In genomic region chr3:38650248-38650940, GRCh38 we compare ENCODE assay signal across 12 cellular contexts. TPM values are rescaled to one million over a fixed set of nuclear protein-coding genes. Genes with fewer than 3 reads are reported as not detected.
DNase-seq lines count a peak whose midpoint lies in the region; ATAC-seq and TF ChIP-seq lines count a peak whose summit lies in the region.
"Had no signal": no experiment of that assay in that cellular context is flagged by ENCODE, and none has a peak within 500 bp of the region (broad histone marks: within the 10 kb centered on the region; RNA-seq: fewer than 3 reads in every experiment).

No MANE protein-coding gene starts in this region.

- TF ChIP-seq CTCF in activated CD8-positive, alpha-beta T cell treated with anti-CD3 and anti-CD28 coated beads for 36 hours (IDR thresholded peaks at IDR 0.05) = no peak
- TF ChIP-seq CTCF in OCI-LY1 (IDR thresholded peaks at IDR 0.05; ENCODE audit: low read length) (no peak), hepatocyte (IDR thresholded peaks at IDR 0.05; ENCODE audit: poor library complexity) (no peak), stomach (IDR thresholded peaks at IDR 0.05) (no peak), CD14-positive monocyte (IDR thresholded peaks at IDR 0.05) (no peak)

- H3K79me2 ChIP-seq in OCI-LY1 (ENCODE audit: insufficient read depth, low read length) (no peaks in the 10 kb centered on the region), hepatocyte (no peaks in the 10 kb centered on the region)

- no peaks in the 10 kb centered on the region for H3K27me3 ChIP-seq in OCI-LY1 (ENCODE audit: insufficient read depth, low read length)
- H3K27me3 ChIP-seq in hepatocyte = peaks cover 48% of the 10 kb centered on the region
- H3K27me3 ChIP-seq in stomach = peaks cover 0 to 86% (median 32%) of the 10 kb centered on the region in 3 donors

- ATAC-seq in activated CD8-positive, alpha-beta T cell treated with anti-CD3 and anti-CD28 coated beads, Interleukin-2, amount 10 ng/mL, durations not matched to agents 7 days and 5 days = no peak
- no peak for ATAC-seq in activated CD8-positive, alpha-beta T cell treated with anti-CD3 and anti-CD28 coated beads for 36 hours
- ATAC-seq in GM21717 (IDR thresholded peaks at IDR 0.05; ENCODE audit: unreplicated experiment) (no peak), GM18519 (IDR thresholded peaks at IDR 0.05; ENCODE audit: low FRiP score, unreplicated experiment) (no peak)

- H3K36me3 Mint-ChIP-seq in activated CD8-positive, alpha-beta T cell treated with anti-CD3 and anti-CD28 coated beads, Interleukin-2, amount 10 ng/mL, durations not matched to agents 7 days and 5 days (ENCODE audit: low read depth) = no peaks in the 10 kb centered on the region
- no peaks in the 10 kb centered on the region for H3K36me3 Mint-ChIP-seq in activated CD8-positive, alpha-beta T cell treated with anti-CD3 and anti-CD28 coated beads for 36 hours (ENCODE audit: low read depth)
- H3K36me3 Mint-ChIP-seq in CD14-positive monocyte = peaks cover 0 to 2% of the 10 kb centered on the region in 2 donors
- H3K36me3 Mint-ChIP-seq: activated naive CD8-positive, alpha-beta T cell treated with anti-CD3 and anti-CD28 coated beads, Interleukin-2, amount 10 ng/mL, durations not matched to agents 7 days and 5 days; natural killer cell had no signal

- 85% methylated on average over 13 of the region's 13 CpGs for WGBS in hepatocyte (ENCODE audit: low lambda C conversion rate, missing lambda C conversion rate)
- WGBS in stomach, 5 donors = 67 to 81% (median 72%) methylated on average over 13 of the region's 13 CpGs

- H3K4me1 Mint-ChIP-seq in activated CD8-positive, alpha-beta T cell treated with anti-CD3 and anti-CD28 coated beads, Interleukin-2, amount 10 ng/mL, durations not matched to agents 7 days and 5 days (ENCODE audit: low read depth) = peaks cover 4% of the 10 kb centered on the region
- peaks cover 4% of the 10 kb centered on the region for H3K4me1 Mint-ChIP-seq in activated CD8-positive, alpha-beta T cell treated with anti-CD3 and anti-CD28 coated beads for 36 hours (ENCODE audit: low read depth)
- peaks cover 8% of the 10 kb centered on the region for H3K4me1 Mint-ChIP-seq in CD14-positive monocyte

- peak; percentile 27 for DNase-seq in activated CD8-positive, alpha-beta T cell treated with anti-CD3 and anti-CD28 coated beads, Interleukin-2, amount 10 ng/mL, durations not matched to agents 7 days and 5 days
- no peak for DNase-seq in activated CD8-positive, alpha-beta T cell treated with anti-CD3 and anti-CD28 coated beads for 36 hours
- DNase-seq in hepatocyte (ENCODE audit: low spot score) (no peak), stomach (no peak), CD14-positive monocyte (ENCODE audit: low spot score) (no peak)

- H3K9me3 ChIP-seq in OCI-LY1 (ENCODE audit: low read length) (no peaks in the 10 kb centered on the region), hepatocyte (ENCODE audit: low read depth) (no peaks in the 10 kb centered on the region), stomach (no peaks in the 10 kb centered on the region)
- H3K9me3 ChIP-seq: transverse colon had no signal

- intact Hi-C loops in activated CD8-positive, alpha-beta T cell treated with anti-CD3 and anti-CD28 coated beads for 36 hours (cut with micrococcal nuclease) = loop anchor here (2.0 to 10.0 kb wide), 4 partner anchors 130 to 344 kb away; partner anchors contain the start of gene EXOG
- intact Hi-C loops in stomach (cut with DNase I; ENCODE audit: low total_unique reads) = no loop called here
- intact Hi-C loops in CD14-positive monocyte (cut with micrococcal nuclease) = no loop called here

- H3K27ac Mint-ChIP-seq in activated CD8-positive, alpha-beta T cell treated with anti-CD3 and anti-CD28 coated beads, Interleukin-2, amount 10 ng/mL, durations not matched to agents 7 days and 5 days = no peak overlapping the region
- H3K27ac Mint-ChIP-seq in activated CD8-positive, alpha-beta T cell treated with anti-CD3 and anti-CD28 coated beads for 36 hours = no peak overlapping the region
- H3K27ac Mint-ChIP-seq in CD14-positive monocyte = no peak overlapping the region
- H3K27ac Mint-ChIP-seq: activated naive CD8-positive, alpha-beta T cell treated with anti-CD3 and anti-CD28 coated beads, Interleukin-2, amount 10 ng/mL, durations not matched to agents 7 days and 5 days; natural killer cell had no signal

- TF ChIP-seq POLR2A in stomach (IDR thresholded peaks at IDR 0.05) = peak in 1 of 4 donors; percentile 15

- no peak overlapping the region for H2AFZ ChIP-seq in OCI-LY1 (ENCODE audit: low read length)
- peak overlapping the region; percentile 56 for H2AFZ ChIP-seq in hepatocyte

- no peaks in the 10 kb centered on the region for H3F3A ChIP-seq in OCI-LY1 (ENCODE audit: insufficient read depth, low read length)

- no peak overlapping the region for H3K9ac ChIP-seq in OCI-LY1 (ENCODE audit: low read length)

- TF ChIP-seq EP300 in stomach (IDR thresholded peaks at IDR 0.05) = no peak

- H3K4me3 ChIP-seq in OCI-LY1 (ENCODE audit: low read depth, low read length, poor library complexity, severe bottlenecking) (peak overlapping the region; percentile 56), hepatocyte (no peak overlapping the region), stomach (peak overlapping the region; percentile 52 to 67 (median 56))

- H3K36me3 ChIP-seq in OCI-LY1 (ENCODE audit: insufficient read depth, low read length) (no peaks in the 10 kb centered on the region), hepatocyte (replicated peaks; ENCODE audit: insufficient read depth, low read depth) (no peaks in the 10 kb centered on the region), stomach (no peaks in the 10 kb centered on the region)
- H3K36me3 ChIP-seq: transverse colon had no signal

- H4K20me1 ChIP-seq in OCI-LY1 (ENCODE audit: insufficient read depth, low read length) (no peaks in the 10 kb centered on the region), hepatocyte (ENCODE audit: insufficient read depth, poor library complexity, severe bottlenecking) (no peaks in the 10 kb centered on the region)

- H3K27ac ChIP-seq in OCI-LY1 (ENCODE audit: low read depth, low read length, poor library complexity, severe bottlenecking) (no peak overlapping the region), hepatocyte (no peak overlapping the region), stomach (no peak overlapping the region)
- H3K27ac ChIP-seq: transverse colon had no signal

- CTCF ChIA-PET in activated CD8-positive, alpha-beta T cell treated with anti-CD3 and anti-CD28 coated beads, Interleukin-2, amount 10 ng/mL, durations not matched to agents 7 days and 5 days (lab: Charles Lee) = interaction anchor here (1.0 to 7.1 kb wide), 17 partner anchors 8 to 304 kb away, joined by 3 to 190 read pairs (median 4); partner anchors contain the start of genes EXOG and XYLB
- CTCF ChIA-PET in activated CD8-positive, alpha-beta T cell treated with anti-CD3 and anti-CD28 coated beads for 36 hours (lab: Charles Lee) = interaction anchor here (0.6 to 7.4 kb wide), 24 partner anchors 9 to 349 kb away, joined by 3 to 190 read pairs (median 4); partner anchors contain the start of gene EXOG

- H3K4me2 ChIP-seq in OCI-LY1 (ENCODE audit: low read length) (peak overlapping the region; percentile 76), hepatocyte (peak overlapping the region; percentile 97)

- H3K9me2 ChIP-seq in OCI-LY1 (ENCODE audit: low read depth, low read length) = no peaks in the 10 kb centered on the region
- no peaks in the 10 kb centered on the region for H3K9me2 ChIP-seq in hepatocyte (replicated peaks; ENCODE audit: insufficient read depth)

- H3K9me3 Mint-ChIP-seq in activated CD8-positive, alpha-beta T cell treated with anti-CD3 and anti-CD28 coated beads, Interleukin-2, amount 10 ng/mL, durations not matched to agents 7 days and 5 days (ENCODE audit: insufficient read depth) = no peaks in the 10 kb centered on the region
- no peaks in the 10 kb centered on the region for H3K9me3 Mint-ChIP-seq in activated CD8-positive, alpha-beta T cell treated with anti-CD3 and anti-CD28 coated beads for 36 hours
- H3K9me3 Mint-ChIP-seq in CD14-positive monocyte = peaks cover 0 to 6% (median 2%) of the 10 kb centered on the region in 7 donors
- H3K9me3 Mint-ChIP-seq: activated naive CD8-positive, alpha-beta T cell treated with anti-CD3 and anti-CD28 coated beads, Interleukin-2, amount 10 ng/mL, durations not matched to agents 7 days and 5 days; natural killer cell had no signal

- H3K4me1 ChIP-seq in OCI-LY1 (ENCODE audit: insufficient read depth, low read length, severe bottlenecking) (peaks cover 9% of the 10 kb centered on the region), hepatocyte (ENCODE audit: insufficient read depth) (peaks cover 16% of the 10 kb centered on the region), stomach (peaks cover 15 to 28% (median 22%) of the 10 kb centered on the region in 4 donors)

- POLR2A ChIA-PET in activated CD8-positive, alpha-beta T cell treated with anti-CD3 and anti-CD28 coated beads, Interleukin-2, amount 10 ng/mL, durations not matched to agents 7 days and 5 days (lab: Charles Lee) = interaction anchor here (1.4 kb wide), 1 partner anchor 154 kb away, joined by 4 read pairs; the partner anchor contains the start of gene EXOG
- POLR2A ChIA-PET in activated CD8-positive, alpha-beta T cell treated with anti-CD3 and anti-CD28 coated beads for 36 hours (lab: Charles Lee) = interaction anchor here (1.2 kb wide), 1 partner anchor 154 kb away, joined by 3 read pairs; no protein-coding TSS in a partner anchor

- peaks cover 17% of the 10 kb centered on the region for H3K27me3 Mint-ChIP-seq in activated CD8-positive, alpha-beta T cell treated with anti-CD3 and anti-CD28 coated beads, Interleukin-2, amount 10 ng/mL, durations not matched to agents 7 days and 5 days (ENCODE audit: low read depth)
- peaks cover 12% of the 10 kb centered on the region for H3K27me3 Mint-ChIP-seq in activated CD8-positive, alpha-beta T cell treated with anti-CD3 and anti-CD28 coated beads for 36 hours
- peaks cover 9 to 18% (median 13%) of the 10 kb centered on the region in 3 donors for H3K27me3 Mint-ChIP-seq in CD14-positive monocyte (ENCODE audit: low read depth in 3 of 3)

- H3K4me3 Mint-ChIP-seq in activated CD8-positive, alpha-beta T cell treated with anti-CD3 and anti-CD28 coated beads, Interleukin-2, amount 10 ng/mL, durations not matched to agents 7 days and 5 days = no peak overlapping the region
- H3K4me3 Mint-ChIP-seq in activated CD8-positive, alpha-beta T cell treated with anti-CD3 and anti-CD28 coated beads for 36 hours = no peak overlapping the region
- H3K4me3 Mint-ChIP-seq in CD14-positive monocyte = no peak overlapping the region
- H3K4me3 Mint-ChIP-seq: activated naive CD8-positive, alpha-beta T cell treated with anti-CD3 and anti-CD28 coated beads, Interleukin-2, amount 10 ng/mL, durations not matched to agents 7 days and 5 days; natural killer cell had no signal

RNA-seq across cellular contexts. Expression of gene SCN5A, which starts 0.9 kb away (rescaled TPM):
- under 1 TPM; 0.08 to 0.37 TPM for total RNA-seq in activated CD8-positive, alpha-beta T cell treated with anti-CD3 and anti-CD28 coated beads, Interleukin-2, amount 10 ng/mL, durations not matched to agents 7 days and 5 days
- under 1 TPM; 0.20 to 0.52 TPM for total RNA-seq in activated CD8-positive, alpha-beta T cell treated with anti-CD3 and anti-CD28 coated beads for 36 hours
- 0.48 and 1.3 TPM in 2 replicates for total RNA-seq in hepatocyte
- 0.97 and 1.9 TPM in 2 replicates for polyA plus RNA-seq in hepatocyte
- 1 to 10 TPM in 1 of 5 donors, under 1 TPM in 1, not detected in 3; 0.14 to 1.1 TPM for total RNA-seq in stomach
- under 1 TPM in 2 of 3 donors, not detected in 1; 0.05 to 0.06 TPM for polyA plus RNA-seq in stomach
- polyA plus RNA-seq in CD14-positive monocyte = not detected
- total RNA-seq: OCI-LY7 had no signal
